19 cellular contexts compared by ENCODE assay signal in genomic region chr2:54120950-54121349, GRCh38. TPM values are rescaled to one million over a fixed set of nuclear protein-coding genes. Genes with fewer than 3 reads are reported as not detected.
DNase-seq lines count a peak whose midpoint lies in the region; ATAC-seq, FAIRE-seq and TF ChIP-seq lines count a peak whose summit lies in the region.
"Had no signal": no experiment of that assay in that cellular context is flagged by ENCODE, and none has a peak within 500 bp of the region (broad histone marks: within the 10 kb centered on the region; RNA-seq: fewer than 3 reads in every experiment).

No MANE protein-coding gene starts in this region.

- 98% methylated on average over 8 of the region's 8 CpGs for WGBS in HepG2 (ENCODE audit: low lambda C conversion rate)
- WGBS in right lobe of liver (ENCODE audit: insufficient coverage, low coverage, low lambda C conversion rate, missing lambda C conversion rate), result 100% methylated on average over 7 of the region's 8 CpGs
- WGBS in mesendoderm (ENCODE audit: extremely low coverage, insufficient coverage, low lambda C conversion rate), result no CpG with 5 or more reads among the region's 8 CpGs

- no peak for TF ChIP-seq CTCF in HepG2 (CRISPR knock-in tag; IDR thresholded peaks at IDR 0.05)
- TF ChIP-seq CTCF in right lobe of liver (IDR thresholded peaks at IDR 0.05), result no peak
- TF ChIP-seq CTCF in gastrocnemius medialis (IDR thresholded peaks at IDR 0.05 in 4 of 5, conservative IDR thresholded peaks at IDR 0.05 in 1 of 5), result no peak

- H3K56ac ChIP-seq in mesendoderm (ENCODE audit: low read length), result no peak overlapping the region

- H3K4me2 ChIP-seq in HepG2 (ENCODE audit: low read depth, low read length), result no peak overlapping the region; the same call in 1 of the 2 replicates
- no peak overlapping the region for H3K4me2 ChIP-seq in mesendoderm (ENCODE audit: low read length)

- H3K23ac ChIP-seq in mesendoderm (ENCODE audit: low read length), result no peak overlapping the region

- no peaks in the 10 kb centered on the region for H3K79me1 ChIP-seq in mesendoderm (ENCODE audit: low read length)

- no peak overlapping the region for H3K18ac ChIP-seq in mesendoderm (ENCODE audit: low read length)

- no peak overlapping the region for H2AFZ ChIP-seq in HepG2 (ENCODE audit: low read length)

- H3K79me2 ChIP-seq in HepG2 (ENCODE audit: insufficient read depth, low read length) (no peaks in the 10 kb centered on the region), mesendoderm (ENCODE audit: control insufficient read depth, insufficient read depth, low read length) (no peaks in the 10 kb centered on the region)

- peaks cover 30% of the 10 kb centered on the region for H3K36me3 Mint-ChIP-seq in activated naive CD4-positive, alpha-beta T cell treated with anti-CD3 and anti-CD28 coated beads, Interleukin-2, amount 10 ng/mL, durations not matched to agents 7 days and 5 days

- H3K4me3 ChIP-seq in HepG2 (replicated peaks in 1 of 3; ENCODE audit: insufficient read depth in 1 of 3, low read depth in 2 of 3, low read length in 3 of 3) (no peak overlapping the region), right lobe of liver (no peak overlapping the region), mesendoderm (ENCODE audit: low read length) (no peak overlapping the region), gastrocnemius medialis (no peak overlapping the region)

- H3K27ac ChIP-seq in HepG2 (ENCODE audit: extremely low read length, insufficient read depth, low read length), result peak overlapping the region; percentile 69
- no peak overlapping the region for H3K27ac ChIP-seq in right lobe of liver
- no peak overlapping the region for H3K27ac ChIP-seq in mesendoderm (ENCODE audit: low read depth, low read length)
- H3K27ac ChIP-seq in gastrocnemius medialis, result peak overlapping the region; percentile 78 to 90 (median 88)

- no peaks in the 10 kb centered on the region for H4K20me1 ChIP-seq in HepG2 (ENCODE audit: insufficient read depth, low read length)

- H2BK5ac ChIP-seq in mesendoderm (ENCODE audit: low read length), result no peak overlapping the region

- CTCF ChIA-PET in HepG2 (lab: Yijun Ruan, JAX; ENCODE audit: low intra/inter-chr PET ratio, low total read pairs), result no interaction called here
- CTCF ChIA-PET in activated naive CD4-positive, alpha-beta T cell treated with anti-CD3 and anti-CD28 coated beads, Interleukin-2, amount 10 ng/mL, durations not matched to agents 7 days and 5 days (lab: Charles Lee), result no interaction called here

- peaks cover 19% of the 10 kb centered on the region for H3K9me3 Mint-ChIP-seq in activated naive CD4-positive, alpha-beta T cell treated with anti-CD3 and anti-CD28 coated beads, Interleukin-2, amount 10 ng/mL, durations not matched to agents 7 days and 5 days
- H3K9me3 Mint-ChIP-seq: CD4-positive, alpha-beta T cell had no signal

- H3K27ac Mint-ChIP-seq in activated naive CD4-positive, alpha-beta T cell treated with anti-CD3 and anti-CD28 coated beads, Interleukin-2, amount 10 ng/mL, durations not matched to agents 7 days and 5 days, result no peak overlapping the region
- H3K27ac Mint-ChIP-seq: B cell; CD4-positive, alpha-beta T cell had no signal

- ATAC-seq in HepG2, result no peak
- ATAC-seq in right lobe of liver, result no peak
- no peak for ATAC-seq in gastrocnemius medialis
- ATAC-seq in GM19395 (IDR thresholded peaks at IDR 0.05; ENCODE audit: unreplicated experiment), result no peak
- ATAC-seq: HCT116 had no signal

- no peak for TF ChIP-seq EP300 in HepG2 (IDR thresholded peaks at IDR 0.05; ENCODE audit: low read depth in 2 of 2, low read length in 2 of 2)
- TF ChIP-seq EP300 in HepG2 (CRISPR knock-in tag; IDR thresholded peaks at IDR 0.05; ENCODE audit: borderline replicate concordance), result no peak

- no peaks in the 10 kb centered on the region for H3K27me3 ChIP-seq in HepG2 (ENCODE audit: control insufficient read depth in 1 of 2, insufficient read depth in 2 of 2, low read length in 2 of 2)
- no peaks in the 10 kb centered on the region for H3K27me3 ChIP-seq in right lobe of liver
- H3K27me3 ChIP-seq in mesendoderm (ENCODE audit: insufficient read depth, low read length, poor library complexity), result no peaks in the 10 kb centered on the region
- no peaks in the 10 kb centered on the region for H3K27me3 ChIP-seq in gastrocnemius medialis

- no peaks in the 10 kb centered on the region for H3K36me3 ChIP-seq in HepG2 (replicated peaks in 1 of 2; ENCODE audit: control insufficient read depth in 1 of 2, insufficient read depth in 2 of 2, low read length in 2 of 2)
- no peaks in the 10 kb centered on the region for H3K36me3 ChIP-seq in right lobe of liver
- H3K36me3 ChIP-seq in mesendoderm (ENCODE audit: control insufficient read depth, insufficient read depth, low read length), result no peaks in the 10 kb centered on the region
- H3K36me3 ChIP-seq in gastrocnemius medialis, result no peaks in the 10 kb centered on the region

- H3K9ac ChIP-seq in HepG2 (ENCODE audit: insufficient read depth, low read depth, low read length), result no peak overlapping the region
- no peak overlapping the region for H3K9ac ChIP-seq in mesendoderm (ENCODE audit: low read length)

- H2AK5ac ChIP-seq in mesendoderm (ENCODE audit: low read length), result no peak overlapping the region

- no peak overlapping the region for H3K4ac ChIP-seq in mesendoderm (ENCODE audit: low read depth, low read length)

- in situ Hi-C loops in HepG2 (cut with HindIII; ENCODE audit: extremely low pct_ligation_motif_present, low pct_unique_long_range_greater_than_20kb) (no loop called here), gastrocnemius medialis (cut with MboI; ENCODE audit: low sequenced_read_pairs in 4 of 4) (loop anchor here in 3 of 4 donors (25.0 kb wide), 4 partner anchors 391 to 916 kb away; partner anchors contain the start of gene EML6 (in 1 of the 3))

- DNase-seq in HepG2 (ENCODE audit: low spot score) (no peak), right lobe of liver (no peak), mesendoderm (no peak), gastrocnemius medialis (no peak), RCC 7860 (ENCODE audit: low spot score) (no peak)
- DNase-seq in activated naive CD4-positive, alpha-beta T cell treated with anti-CD3 and anti-CD28 coated beads, Interleukin-2, amount 10 ng/mL, durations not matched to agents 7 days and 5 days, result no peak
- DNase-seq: C1 segment of cervical spinal cord; Calu3; CD4-positive, alpha-beta T cell; DMS 273 treated with DMSO at 0.1 percent for 48 hours; DND-41; GDM1; IMR-90; KBM-7 had no signal

- H3K4me1 Mint-ChIP-seq in activated naive CD4-positive, alpha-beta T cell treated with anti-CD3 and anti-CD28 coated beads, Interleukin-2, amount 10 ng/mL, durations not matched to agents 7 days and 5 days, result peaks cover 7% of the 10 kb centered on the region

- H2BK120ac ChIP-seq in mesendoderm (ENCODE audit: low read depth, low read length), result no peak overlapping the region

- H4K5ac ChIP-seq in mesendoderm (ENCODE audit: low read length), result no peak overlapping the region

- no peak for FAIRE-seq in HepG2 (lab: Jason Lieb, UNC)
- FAIRE-seq in RCC 7860 (lab: Jason Lieb, UNC), result no peak
- FAIRE-seq: A204.1, GM12892 had no signal

- no TSS peak for BruUV-seq in HepG2 (replicated peaks; lab: Mats Ljungman, UMichigan)

- intact Hi-C loops in HepG2 (cut with micrococcal nuclease; ENCODE audit: unreplicated experiment) (no loop called here), right lobe of liver (cut with DNase I) (no loop called here), gastrocnemius medialis (cut with DNase I; ENCODE audit: low total_unique reads) (no loop called here)

- no peak for TF ChIP-seq RAD21 in HepG2 (CRISPR knock-in tag; IDR thresholded peaks at IDR 0.05)

- peak overlapping the region; percentile 66 for H4K8ac ChIP-seq in mesendoderm (ENCODE audit: low read depth, low read length)

- peaks cover 49% of the 10 kb centered on the region for H3K4me1 ChIP-seq in HepG2 (ENCODE audit: insufficient read depth, low read length)
- no peaks in the 10 kb centered on the region for H3K4me1 ChIP-seq in right lobe of liver
- H3K4me1 ChIP-seq in mesendoderm (ENCODE audit: control insufficient read depth, low read depth, low read length), result no peaks in the 10 kb centered on the region
- H3K4me1 ChIP-seq in gastrocnemius medialis, result peaks cover 33 to 39% of the 10 kb centered on the region in 2 donors

- H3K4me3 Mint-ChIP-seq in activated naive CD4-positive, alpha-beta T cell treated with anti-CD3 and anti-CD28 coated beads, Interleukin-2, amount 10 ng/mL, durations not matched to agents 7 days and 5 days, result no peak overlapping the region
- H3K4me3 Mint-ChIP-seq: B cell; CD4-positive, alpha-beta T cell had no signal

- TF ChIP-seq POLR2A in HepG2 (IDR thresholded peaks at IDR 0.05; ENCODE audit: insufficient read depth in 1 of 2, low read depth in 2 of 2, low read length in 2 of 2) (no peak), right lobe of liver (IDR thresholded peaks at IDR 0.05) (no peak), gastrocnemius medialis (IDR thresholded peaks at IDR 0.05) (no peak)

- no peak overlapping the region for H2BK15ac ChIP-seq in mesendoderm (replicated peaks; ENCODE audit: low read depth)

- H3K9me3 ChIP-seq in HepG2 (ENCODE audit: low read length) (no peaks in the 10 kb centered on the region), right lobe of liver (peaks cover 0 to 6% (median 0%) of the 10 kb centered on the region in 4 donors), gastrocnemius medialis (no peaks in the 10 kb centered on the region)

- POLR2A ChIA-PET in HepG2 (lab: Yijun Ruan, JAX), result no interaction called here

- H3K27me3 Mint-ChIP-seq in activated naive CD4-positive, alpha-beta T cell treated with anti-CD3 and anti-CD28 coated beads, Interleukin-2, amount 10 ng/mL, durations not matched to agents 7 days and 5 days, result no peaks in the 10 kb centered on the region
- H3K27me3 Mint-ChIP-seq: B cell; CD4-positive, alpha-beta T cell had no signal

RNA-seq across cellular contexts. Expression of gene ACYP2, which starts 5.5 kb away (rescaled TPM):
- total RNA-seq in HepG2 (2016; rRNA removed; fragmentation: Illumina TruSeq; extraction: Trizol) (12.3 and 16.2 TPM in 2 replicates), right lobe of liver (10 to 100 TPM in 5 of 6 experiments, 1 to 10 TPM in 1; 9.6 to 22.9 (median 18.5) TPM), gastrocnemius medialis (100 to 1,000 TPM in 2 of 4 donors, 10 to 100 TPM in 2; 52.9 to 121 (median 107) TPM)
- 16.7 and 22.4 TPM in 2 replicates for total RNA-seq in HepG2 (2016; cell fraction: cytosol; rRNA removed; fragmentation: Illumina TruSeq; extraction: Trizol; ENCODE audit: low read depth)
- 12.7 and 14.1 TPM in 2 replicates for total RNA-seq in HepG2 (2016; cell fraction: insoluble cytoplasmic fraction; rRNA removed; fragmentation: Illumina TruSeq; extraction: Trizol)
- total RNA-seq in HepG2 (2016; cell fraction: membrane; rRNA removed; fragmentation: Illumina TruSeq; extraction: Trizol), result 19.5 and 23.4 TPM in 2 replicates
- 10.0 TPM in 2 replicates for total RNA-seq in HepG2 (2016; cell fraction: nucleus; rRNA removed; fragmentation: Illumina TruSeq; extraction: Trizol)
- polyA plus RNA-seq in HepG2 (2011; rRNA removed), result 10.9 and 12.7 TPM in 2 replicates
- polyA plus RNA-seq in HepG2 (2011; cell fraction: cytosol; rRNA removed), result 12.4 and 13.2 TPM in 2 replicates
- 6.9 and 8.0 TPM in 2 replicates for polyA plus RNA-seq in HepG2 (2011; cell fraction: nucleus; rRNA removed)
- 13.1 and 13.2 TPM in 2 replicates for polyA plus RNA-seq in HepG2 (2012)
- 24.2 and 34.3 TPM in 2 replicates for polyA plus RNA-seq in HepG2 (2016; cell fraction: cytosol; fragmentation: Illumina TruSeq; extraction: Trizol; ENCODE audit: low read depth)
- polyA plus RNA-seq in HepG2 (2016; cell fraction: insoluble cytoplasmic fraction; fragmentation: Illumina TruSeq; extraction: Trizol; ENCODE audit: low read depth), result 20.0 and 20.4 TPM in 2 replicates
- polyA plus RNA-seq in HepG2 (2016; cell fraction: membrane; fragmentation: Illumina TruSeq; extraction: Trizol; ENCODE audit: low read depth), result 23.2 and 26.0 TPM in 2 replicates
- polyA plus RNA-seq in HepG2 (2016; cell fraction: nucleus; fragmentation: Illumina TruSeq; extraction: Trizol; ENCODE audit: insufficient read depth, low read depth), result 13.3 and 15.2 TPM in 2 replicates
- polyA minus RNA-seq in HepG2 (2011; rRNA and poly(A)+ RNA removed; ENCODE audit: low replicate concordance), result 1.3 and 12.1 TPM in 2 replicates
- 5.1 and 7.8 TPM in 2 replicates for polyA minus RNA-seq in HepG2 (2011; cell fraction: cytosol; rRNA and poly(A)+ RNA removed)
- 17.8 and 22.0 TPM in 2 replicates for polyA minus RNA-seq in HepG2 (2011; cell fraction: nucleus; rRNA and poly(A)+ RNA removed)
- 2.6 TPM for polyA plus RNA-seq in mesendoderm (2013, experiment 1 of 2)
- 3.3 TPM for polyA plus RNA-seq in mesendoderm (2013, experiment 2 of 2)

Comparison
In these comparisons a context has a peak if more than half of its experiments do, and no peak if none do; other contexts are left out.
1. H3K27ac ChIP-seq: peak in HepG2 (single experiment) and gastrocnemius medialis (4 of 4); none in right lobe of liver (0 of 3) and mesendoderm (single experiment).